In genomic region chr3:49714728-49715550, GRCh38 we compare ENCODE assay signal across 2 cellular contexts.
TF ChIP-seq lines count a peak whose summit lies in the region.

No MANE protein-coding gene starts in this region.

TF ChIP-seq in Ishikawa, 13 proteins besides CTCF, POLR2A, EP300 and RAD21:
- TF ChIP-seq REST (IDR thresholded peaks at IDR 0.05; ENCODE audit: low read depth) (peak; percentile 58), MAX (IDR thresholded peaks at IDR 0.05) (no peak)

TF ChIP-seq in HepG2, 621 proteins besides CTCF, POLR2A, EP300 and RAD21:
- TF ChIP-seq MAFK (conservative IDR thresholded peaks at IDR 0.05 in 1 of 2, IDR thresholded peaks at IDR 0.05 in 1 of 2; ENCODE audit: low read length in 2 of 2): no peak
- peak; percentile 73; the same call in 1 of the 2 replicates for TF ChIP-seq ZNF768 (CRISPR knock-in tag; IDR thresholded peaks at IDR 0.05)
- no peak for TF ChIP-seq MTF1 (CRISPR knock-in tag; IDR thresholded peaks at IDR 0.05)
- TF ChIP-seq UBTF (CRISPR knock-in tag; IDR thresholded peaks at IDR 0.05): no peak
- TF ChIP-seq YY1 (IDR thresholded peaks at IDR 0.05; ENCODE audit: insufficient read depth, insufficient replicate concordance, low read depth, low read length): no peak
- no peak for TF ChIP-seq ZNF737 (CRISPR knock-in tag; IDR thresholded peaks at IDR 0.05; ENCODE audit: borderline replicate concordance)
- no peak for TF ChIP-seq TRIM22 (IDR thresholded peaks at IDR 0.05)
